ENCODE assay signal across 8 cellular contexts in genomic region chr15:82805994-82806406, GRCh38. TPM values are rescaled to one million over a fixed set of nuclear protein-coding genes. Genes with fewer than 3 reads are reported as not detected.
DNase-seq lines count a peak whose midpoint lies in the region; ATAC-seq and TF ChIP-seq lines count a peak whose summit lies in the region.

TSS of gene FSD2 (minus strand) at chr15:82806069. CDS start at chr15:82787390, 18,679 bp downstream.

- peaks cover 2% of the 10 kb centered on the region for H4K20me1 ChIP-seq in hepatocyte (ENCODE audit: insufficient read depth, poor library complexity, severe bottlenecking)

- peaks cover 5% of the 10 kb centered on the region for H3K79me2 ChIP-seq in hepatocyte

- H3K36me3 ChIP-seq in hepatocyte (replicated peaks; ENCODE audit: insufficient read depth, low read depth): no peaks in the 10 kb centered on the region

- intact Hi-C loops in Right ventricle myocardium inferior (cut with DNase I): no loop called here
- intact Hi-C loops in posterior cingulate gyrus (cut with DNase I): loop anchor here (5.0 to 10.0 kb wide), 3 partner anchors 159 to 271 kb away; partner anchors contain the start of genes C15orf40 and CPEB1

- TF ChIP-seq CTCF in GM12865 (IDR thresholded peaks at IDR 0.05; ENCODE audit: insufficient read depth, low read depth, low read length, missing control alignments) (peak; percentile 5), hepatocyte (IDR thresholded peaks at IDR 0.05; ENCODE audit: poor library complexity) (no peak)

- ATAC-seq in GM21423 (IDR thresholded peaks at IDR 0.05; ENCODE audit: unreplicated experiment): peak; percentile 65
- peak; percentile 41 for ATAC-seq in HG03520 (IDR thresholded peaks at IDR 0.05; ENCODE audit: unreplicated experiment)
- ATAC-seq in Right ventricle myocardium inferior: peak; percentile 58

- DNase-seq in GM12865 (ENCODE audit: low read depth) (peak; percentile 85), Right ventricle myocardium inferior (ENCODE audit: missing footprints) (no peak), posterior cingulate gyrus (no peak), DMS153 (lab: John Stamatoyannopoulos, UW) (no peak), hepatocyte (ENCODE audit: low spot score) (no peak), NCI-H2227 (lab: John Stamatoyannopoulos, UW; ENCODE audit: unreplicated experiment) (no peak)

- peaks cover under 1% of the 10 kb centered on the region for H3K27me3 ChIP-seq in hepatocyte

- H3K27ac ChIP-seq in hepatocyte: no peak within 1 kb of the TSS

- H3K9me3 ChIP-seq in hepatocyte (ENCODE audit: low read depth): no peaks in the 10 kb centered on the region

- H3K4me3 ChIP-seq in GM12865 (ENCODE audit: low read depth, low read length) (no peak within 1 kb of the TSS; the same call in 1 of the 2 replicates), hepatocyte (no peak within 1 kb of the TSS)

- no peaks in the 10 kb centered on the region for H3K4me1 ChIP-seq in hepatocyte (ENCODE audit: insufficient read depth)

- WGBS in hepatocyte (ENCODE audit: low lambda C conversion rate, missing lambda C conversion rate): 82% methylated on average over 2 of the region's 2 CpGs

- no peaks in the 10 kb centered on the region for H3K9me2 ChIP-seq in hepatocyte (replicated peaks; ENCODE audit: insufficient read depth)

- no peak within 1 kb of the TSS for H3K4me2 ChIP-seq in hepatocyte

- H2AFZ ChIP-seq in hepatocyte: no peak within 1 kb of the TSS

RNA-seq across cellular contexts. Expression of gene FSD2, which starts in this region (rescaled TPM):
- total RNA-seq in Right ventricle myocardium inferior (144 TPM), hepatocyte (0.04 TPM in 1 of 2 replicates, not detected in the other)
- polyA plus RNA-seq in hepatocyte: 0.06 and 0.28 TPM in 2 replicates

Comparison
In these comparisons a context has a peak if more than half of its experiments do, and no peak if none do; other contexts are left out.
1. RNA of gene FSD2 (total RNA-seq): 144 TPM in Right ventricle myocardium inferior (single experiment); 0.04 TPM in hepatocyte; every median in the first group is over 100 times any median in the second.
2. Peak in every context shown above with its lines, with median percentiles within 50 percentile points of each other: ATAC-seq.